In the genomic region with DNA sequence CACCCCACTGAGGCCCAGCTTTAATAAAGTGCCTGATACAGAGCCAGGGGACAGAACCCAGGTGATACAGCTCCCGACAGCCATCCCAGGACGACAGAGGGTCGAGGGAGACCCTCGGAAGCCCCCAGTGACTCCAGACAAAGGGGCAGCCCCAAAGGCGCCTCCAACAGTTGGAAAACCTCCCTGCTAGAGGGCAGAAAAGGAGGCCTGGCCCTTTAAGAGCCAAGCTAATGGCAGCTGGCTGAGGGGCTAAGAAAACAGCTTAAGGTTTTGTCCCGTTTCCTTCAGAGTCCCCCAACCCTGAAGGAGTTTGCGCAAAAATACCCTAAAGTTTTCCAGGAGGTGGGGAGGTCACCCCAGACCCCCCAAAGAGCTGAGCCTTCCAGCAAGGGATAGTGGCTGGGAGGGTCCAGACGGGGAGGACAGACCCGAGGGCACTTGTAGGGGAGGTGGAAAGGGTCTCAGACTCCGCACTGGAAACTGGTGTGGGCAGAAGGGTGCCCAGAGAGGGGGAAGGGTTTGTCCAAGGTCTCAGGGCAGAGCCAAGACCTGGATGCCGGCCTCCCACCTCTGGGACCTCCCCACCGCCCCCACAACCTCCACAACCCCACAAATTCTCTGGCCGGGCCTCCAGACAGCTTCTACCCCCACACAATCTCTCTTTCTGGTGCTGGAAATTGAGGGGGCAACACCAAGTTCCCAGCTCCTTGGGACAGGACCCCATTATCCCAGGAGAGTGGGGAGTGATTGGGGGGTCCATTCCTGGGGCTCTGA, we compare ENCODE assay signal across 20 cellular contexts. TPM values are rescaled to one million over a fixed set of nuclear protein-coding genes. Genes with fewer than 3 reads are reported as not detected.
DNase-seq lines count a peak whose midpoint lies in the region; ATAC-seq, FAIRE-seq and TF ChIP-seq lines count a peak whose summit lies in the region.
"Had no signal": no experiment of that assay in that cellular context is flagged by ENCODE, and none has a peak within 500 bp of the region (broad histone marks: within the 10 kb centered on the region; RNA-seq: fewer than 3 reads in every experiment).

No MANE protein-coding gene starts in this region.

- peaks cover 0 to 33% of the 10 kb centered on the region in 2 experiments; a peak in 3 of 5 replicates for H3K4me1 ChIP-seq in K562 (replicated peaks in 1 of 2; ENCODE audit: control insufficient read depth in 2 of 2, insufficient read depth in 2 of 2, low read length in 2 of 2)
- H3K4me1 ChIP-seq: HAP-1 had no signal

- H3K9ac ChIP-seq in K562 (ENCODE audit: insufficient read depth in 1 of 2, low read depth in 2 of 2, low read length in 2 of 2): peak overlapping the region in 1 of 2 experiments; percentile 76; a peak in 2 of 4 replicates

- H3K9me1 ChIP-seq in K562 (ENCODE audit: control insufficient read depth, insufficient read depth, low read length): no peaks in the 10 kb centered on the region

- H3K9me3 ChIP-seq in K562 (replicated peaks; ENCODE audit: control insufficient read depth, insufficient read depth, low read depth, low read length): no peaks in the 10 kb centered on the region
- H3K9me3 ChIP-seq: adrenal gland, HAP-1, stomach, uterus had no signal

- peaks cover 13 to 18% of the 10 kb centered on the region in 2 donors for H3K4me1 Mint-ChIP-seq in natural killer cell treated with Interleukin-12 subunit alpha and Interleukin-12 subunit beta and Interleukin-15 and Interleukin-18, amount 100 ng/mL, for 72 hours (ENCODE audit: low read depth in 2 of 2)
- H3K4me1 Mint-ChIP-seq in natural killer cell (peaks cover 12 to 32% of the 10 kb centered on the region in 2 donors), nephron progenitor cell (peaks cover 49% of the 10 kb centered on the region)

- H3K4me3 ChIP-seq in K562: no peak overlapping the region
- H3K4me3 ChIP-seq: adrenal gland, HAP-1, stomach, uterus had no signal

- TF ChIP-seq CTCF in natural killer cell (IDR thresholded peaks at IDR 0.05) (no peak), K562 (IDR thresholded peaks at IDR 0.05 in 2 of 3, conservative IDR thresholded peaks at IDR 0.05 in 1 of 3; ENCODE audit: insufficient read depth in 2 of 3, low read depth in 1 of 3, low read length in 3 of 3) (no peak), nephron progenitor cell (IDR thresholded peaks at IDR 0.05) (no peak)

- TF ChIP-seq POLR2A in K562 (conservative IDR thresholded peaks at IDR 0.05) (no peak), H54 (IDR thresholded peaks at IDR 0.05; ENCODE audit: low read depth, low read length) (no peak)

- H3K79me2 ChIP-seq in K562 (ENCODE audit: control insufficient read depth, insufficient read depth, low read length): no peaks in the 10 kb centered on the region

- H3K4me3 Mint-ChIP-seq in natural killer cell treated with Interleukin-12 subunit alpha and Interleukin-12 subunit beta and Interleukin-15 and Interleukin-18, amount 100 ng/mL, for 72 hours: no peak overlapping the region
- H3K4me3 Mint-ChIP-seq in natural killer cell: no peak overlapping the region
- no peak overlapping the region for H3K4me3 Mint-ChIP-seq in nephron progenitor cell

- CTCF ChIA-PET in K562 (lab: Yijun Ruan, JAX; ENCODE audit: low intra/inter-chr PET ratio): no interaction called here

- H3K4me2 ChIP-seq in K562 (ENCODE audit: insufficient read depth, low read length): no peak overlapping the region

- POLR2A ChIA-PET in K562 (lab: Yijun Ruan, JAX): interaction anchor here (0.6 to 2.4 kb wide), 5 partner anchors 9 to 274 kb away, joined by 3 to 12 read pairs (median 3); no protein-coding TSS in a partner anchor

- intact Hi-C loops in natural killer cell (cut with micrococcal nuclease) (no loop called here), K562 (cut with micrococcal nuclease) (no loop called here)

- in situ Hi-C loops in K562 (cut with MboI): no loop called here

- FAIRE-seq in K562 (lab: Jason Lieb, UNC): no peak
- FAIRE-seq in H54 (lab: Jason Lieb, UNC): no peak
- FAIRE-seq: D721Med, endometrium had no signal

- no peaks in the 10 kb centered on the region for H3K27me3 Mint-ChIP-seq in natural killer cell treated with Interleukin-12 subunit alpha and Interleukin-12 subunit beta and Interleukin-15 and Interleukin-18, amount 100 ng/mL, for 72 hours
- H3K27me3 Mint-ChIP-seq in natural killer cell (ENCODE audit: low read depth in 2 of 2) (no peaks in the 10 kb centered on the region), nephron progenitor cell (ENCODE audit: low read depth, poor library complexity) (peaks cover 3% of the 10 kb centered on the region)

- peaks cover 46% of the 10 kb centered on the region for H3K36me3 ChIP-seq in K562 (ENCODE audit: control insufficient read depth, insufficient read depth, low read length)
- H3K36me3 ChIP-seq: uterus had no signal

- no peak for TF ChIP-seq RAD21 in K562 (CRISPR knock-in tag; conservative IDR thresholded peaks at IDR 0.05 in 1 of 2, IDR thresholded peaks at IDR 0.05 in 1 of 2)

- no peaks in the 10 kb centered on the region for H3K27me3 ChIP-seq in K562 (ENCODE audit: control insufficient read depth in 2 of 2, insufficient read depth in 2 of 2, low read length in 2 of 2)
- H3K27me3 ChIP-seq: adrenal gland, stomach, uterus had no signal

- no peak overlapping the region for H3K27ac Mint-ChIP-seq in natural killer cell treated with Interleukin-12 subunit alpha and Interleukin-12 subunit beta and Interleukin-15 and Interleukin-18, amount 100 ng/mL, for 72 hours
- peak overlapping the region in 1 of 2 donors; percentile 80 for H3K27ac Mint-ChIP-seq in natural killer cell
- peak overlapping the region; percentile 68 for H3K27ac Mint-ChIP-seq in nephron progenitor cell

- no peaks in the 10 kb centered on the region for H3K36me3 Mint-ChIP-seq in natural killer cell treated with Interleukin-12 subunit alpha and Interleukin-12 subunit beta and Interleukin-15 and Interleukin-18, amount 100 ng/mL, for 72 hours
- H3K36me3 Mint-ChIP-seq in natural killer cell (no peaks in the 10 kb centered on the region), nephron progenitor cell (ENCODE audit: low read depth) (peaks cover 49% of the 10 kb centered on the region)

- H3K27ac ChIP-seq in K562 (ENCODE audit: extremely low read depth, low read depth, low read length): no peak overlapping the region
- H3K27ac ChIP-seq in caudate nucleus (ENCODE audit: low read depth, low read length): no peak overlapping the region

- WGBS in K562 (ENCODE audit: insufficient coverage, low coverage, missing lambda C conversion rate): 59% methylated on average over 11 of the region's 13 CpGs

- BruUV-seq in K562 (replicated peaks; lab: Mats Ljungman, UMichigan): TSS peak; percentile 28

- H4K20me1 ChIP-seq in K562 (replicated peaks; ENCODE audit: control insufficient read depth, insufficient read depth, low read length): no peaks in the 10 kb centered on the region

- no peak overlapping the region for H2AFZ ChIP-seq in K562 (ENCODE audit: low read depth, low read length)

- DNase-seq in natural killer cell treated with Interleukin-12 subunit alpha and Interleukin-12 subunit beta and Interleukin-15 and Interleukin-18, amount 100 ng/mL, for 72 hours (ENCODE audit: low spot score): peak; percentile 52
- no peak for DNase-seq in natural killer cell
- no peak for DNase-seq in K562 (ENCODE audit: extremely low read depth in 1 of 4, low spot score in 3 of 4)
- no peak for DNase-seq in nephron progenitor cell
- DNase-seq in caudate nucleus (lab: John Stamatoyannopoulos, UW): no peak
- DNase-seq in DMS53 (lab: John Stamatoyannopoulos, UW): no peak
- no peak for DNase-seq in H54 (ENCODE audit: insufficient read length, low spot score)
- DNase-seq in COLO668 (lab: John Stamatoyannopoulos, UW; ENCODE audit: unreplicated experiment): no peak
- DNase-seq: activated CD4-positive, CD25-positive, alpha-beta regulatory T cell; adrenal gland; GF-D8; KBM-7; kidney glomerular epithelial cell; MV-4-11; NCI-H1930; stomach had no signal

- ATAC-seq in natural killer cell treated with Interleukin-12 subunit alpha and Interleukin-12 subunit beta and Interleukin-15 and Interleukin-18, amount 100 ng/mL, for 72 hours: no peak
- ATAC-seq in natural killer cell (no peak), K562 (no peak)

- no peak for TF ChIP-seq EP300 in K562 (IDR thresholded peaks at IDR 0.05; ENCODE audit: low read length)

- H3K9me3 Mint-ChIP-seq in natural killer cell treated with Interleukin-12 subunit alpha and Interleukin-12 subunit beta and Interleukin-15 and Interleukin-18, amount 100 ng/mL, for 72 hours: no peaks in the 10 kb centered on the region
- H3K9me3 Mint-ChIP-seq in natural killer cell (no peaks in the 10 kb centered on the region), nephron progenitor cell (no peaks in the 10 kb centered on the region)

RNA-seq across cellular contexts. Expression of gene AK1, which starts 8.2 kb away (rescaled TPM):
- total RNA-seq in natural killer cell treated with Interleukin-12 subunit alpha and Interleukin-12 subunit beta and Interleukin-15 and Interleukin-18, amount 100 ng/mL, for 72 hours: 10 to 100 TPM; 11.5 to 13.0 TPM
- 10 to 100 TPM; 47.3 to 76.3 (median 54.2) TPM for total RNA-seq in natural killer cell
- total RNA-seq in K562 (2011; cell fraction: chromatin; rRNA removed; ENCODE audit: low replicate concordance): 1.9 and 7.3 TPM in 2 replicates
- 7.1 and 11.2 TPM in 2 replicates for total RNA-seq in K562 (2011; cell fraction: nucleolus; rRNA removed)
- total RNA-seq in K562 (2011; cell fraction: nucleoplasm; rRNA removed): 3.7 and 5.5 TPM in 2 replicates
- 33.2 and 56.5 TPM in 2 replicates for total RNA-seq in K562 (2014; rRNA removed)
- 15.1 and 22.6 TPM in 2 replicates for total RNA-seq in K562 (2014; rRNA removed; fragmentation: Illumina TruSeq; extraction: Trizol)
- total RNA-seq in K562 (2015; rRNA removed; fragmentation: Illumina TruSeq; extraction: Trizol): 38.7 and 39.0 TPM in 2 replicates
- total RNA-seq in K562 (2021): 67.6 and 71.8 TPM in 2 replicates
- 37.2 and 44.6 TPM in 2 replicates for polyA plus RNA-seq in K562 (2011; rRNA removed)
- polyA plus RNA-seq in K562 (2011; cell fraction: cytosol; rRNA removed): 48.4 and 109 TPM in 2 replicates
- 29.2 and 57.2 TPM in 2 replicates for polyA plus RNA-seq in K562 (2011; cell fraction: nucleus; rRNA removed)
- 69.4 and 83.0 TPM in 2 replicates for polyA plus RNA-seq in K562 (2012)
- 68.8 and 76.7 TPM in 2 replicates for polyA plus RNA-seq in K562 (2014; fragmentation: Illumina TruSeq; extraction: Trizol)
- 10 to 100 TPM; 10.1 to 38.9 TPM for polyA plus RNA-seq in K562 (2014; fragmentation: Nextera tagmentation; extraction: Ambion mirVana)
- 58.1 and 73.2 TPM in 2 replicates for polyA plus RNA-seq in K562 (2014; rRNA removed)
- 10.3 and 14.5 TPM in 2 replicates for polyA minus RNA-seq in K562 (2011; rRNA and poly(A)+ RNA removed)
- polyA minus RNA-seq in K562 (2011; cell fraction: cytosol; rRNA and poly(A)+ RNA removed): 11.4 and 13.5 TPM in 2 replicates
- 1.2 and 2.1 TPM in 2 replicates for polyA minus RNA-seq in K562 (2011; cell fraction: nucleus; rRNA and poly(A)+ RNA removed)

RNA-seq across cellular contexts. Expression of gene ST6GALNAC6, which starts 13.7 kb away (rescaled TPM):
- total RNA-seq in natural killer cell treated with Interleukin-12 subunit alpha and Interleukin-12 subunit beta and Interleukin-15 and Interleukin-18, amount 100 ng/mL, for 72 hours: 10 to 100 TPM; 53.4 to 67.2 TPM
- total RNA-seq in natural killer cell (100 to 1,000 TPM; 120 to 148 (median 127) TPM), K562 (2014; rRNA removed) (13.0 and 16.0 TPM in 2 replicates), K562 (2014; rRNA removed; fragmentation: Illumina TruSeq; extraction: Trizol) (6.4 and 8.2 TPM in 2 replicates), K562 (2015; rRNA removed; fragmentation: Illumina TruSeq; extraction: Trizol) (16.8 and 17.0 TPM in 2 replicates), K562 (2021) (17.3 and 18.7 TPM in 2 replicates)
- total RNA-seq in K562 (2011; cell fraction: chromatin; rRNA removed; ENCODE audit: low replicate concordance): 18.9 and 41.8 TPM in 2 replicates
- 25.3 and 31.9 TPM in 2 replicates for total RNA-seq in K562 (2011; cell fraction: nucleolus; rRNA removed)
- 19.5 and 22.4 TPM in 2 replicates for total RNA-seq in K562 (2011; cell fraction: nucleoplasm; rRNA removed)
- polyA plus RNA-seq in K562 (2011; rRNA removed) (23.0 and 23.7 TPM in 2 replicates), K562 (2014; fragmentation: Illumina TruSeq; extraction: Trizol) (14.5 and 15.6 TPM in 2 replicates), K562 (2014; fragmentation: Nextera tagmentation; extraction: Ambion mirVana) (under 1 TPM; 0.13 to 0.20 TPM), K562 (2014; rRNA removed) (16.4 and 19.0 TPM in 2 replicates)
- polyA plus RNA-seq in K562 (2011; cell fraction: cytosol; rRNA removed): 30.5 and 46.9 TPM in 2 replicates
- 51.3 and 78.0 TPM in 2 replicates for polyA plus RNA-seq in K562 (2011; cell fraction: nucleus; rRNA removed)
- 13.2 and 13.7 TPM in 2 replicates for polyA plus RNA-seq in K562 (2012)
- 5.5 and 6.3 TPM in 2 replicates for polyA minus RNA-seq in K562 (2011; rRNA and poly(A)+ RNA removed)
- 3.5 and 5.2 TPM in 2 replicates for polyA minus RNA-seq in K562 (2011; cell fraction: cytosol; rRNA and poly(A)+ RNA removed)
- 10.4 and 11.2 TPM in 2 replicates for polyA minus RNA-seq in K562 (2011; cell fraction: nucleus; rRNA and poly(A)+ RNA removed)

RNA-seq across cellular contexts. Expression of gene ST6GALNAC4, which starts 31.1 kb away (rescaled TPM):
- 10 to 100 TPM; 17.5 to 44.5 TPM for total RNA-seq in natural killer cell treated with Interleukin-12 subunit alpha and Interleukin-12 subunit beta and Interleukin-15 and Interleukin-18, amount 100 ng/mL, for 72 hours
- 10 to 100 TPM; 18.8 to 33.0 (median 20.4) TPM for total RNA-seq in natural killer cell
- total RNA-seq in K562 (2011; cell fraction: chromatin; rRNA removed; ENCODE audit: low replicate concordance): 24.9 and 89.8 TPM in 2 replicates
- total RNA-seq in K562 (2011; cell fraction: nucleolus; rRNA removed): 90.4 and 100 TPM in 2 replicates
- total RNA-seq in K562 (2011; cell fraction: nucleoplasm; rRNA removed): 52.6 and 55.0 TPM in 2 replicates
- total RNA-seq in K562 (2014; rRNA removed): 25.5 and 47.2 TPM in 2 replicates
- total RNA-seq in K562 (2014; rRNA removed; fragmentation: Illumina TruSeq; extraction: Trizol): 2.8 and 6.6 TPM in 2 replicates
- 17.2 and 19.0 TPM in 2 replicates for total RNA-seq in K562 (2015; rRNA removed; fragmentation: Illumina TruSeq; extraction: Trizol)
- total RNA-seq in K562 (2021): 43.1 and 47.1 TPM in 2 replicates
- polyA plus RNA-seq in K562 (2011; rRNA removed): 14.0 and 19.4 TPM in 2 replicates
- polyA plus RNA-seq in K562 (2011; cell fraction: cytosol; rRNA removed): 30.0 and 73.0 TPM in 2 replicates
- 34.4 and 63.8 TPM in 2 replicates for polyA plus RNA-seq in K562 (2011; cell fraction: nucleus; rRNA removed)
- 26.5 and 52.2 TPM in 2 replicates for polyA plus RNA-seq in K562 (2012)
- polyA plus RNA-seq in K562 (2014; fragmentation: Illumina TruSeq; extraction: Trizol): 15.4 and 34.0 TPM in 2 replicates
- polyA plus RNA-seq in K562 (2014; fragmentation: Nextera tagmentation; extraction: Ambion mirVana): 1 to 10 TPM; 2.6 to 3.4 TPM
- 26.0 and 42.6 TPM in 2 replicates for polyA plus RNA-seq in K562 (2014; rRNA removed)
- 7.5 and 10.6 TPM in 2 replicates for polyA minus RNA-seq in K562 (2011; rRNA and poly(A)+ RNA removed)
- polyA minus RNA-seq in K562 (2011; cell fraction: cytosol; rRNA and poly(A)+ RNA removed): 30.9 and 50.2 TPM in 2 replicates
- 24.7 and 25.8 TPM in 2 replicates for polyA minus RNA-seq in K562 (2011; cell fraction: nucleus; rRNA and poly(A)+ RNA removed)

RNA-seq across cellular contexts. Expression of gene ENG, which starts 31.2 kb away (rescaled TPM):
- 10 to 100 TPM; 12.7 to 34.1 TPM for total RNA-seq in natural killer cell treated with Interleukin-12 subunit alpha and Interleukin-12 subunit beta and Interleukin-15 and Interleukin-18, amount 100 ng/mL, for 72 hours
- total RNA-seq in natural killer cell: 10 to 100 TPM in 2 of 3 donors, 1 to 10 TPM in 1; 8.5 to 13.6 (median 12.3) TPM
- 0.51 and 0.69 TPM in 2 replicates for total RNA-seq in K562 (2011; cell fraction: chromatin; rRNA removed; ENCODE audit: low replicate concordance)
- 0.50 and 1.1 TPM in 2 replicates for total RNA-seq in K562 (2011; cell fraction: nucleolus; rRNA removed)
- not detected in 2 replicates for total RNA-seq in K562 (2011; cell fraction: nucleoplasm; rRNA removed)
- total RNA-seq in K562 (2014; rRNA removed): 0.16 and 0.23 TPM in 2 replicates
- 0.07 TPM in 1 of 2 replicates, not detected in the other for total RNA-seq in K562 (2014; rRNA removed; fragmentation: Illumina TruSeq; extraction: Trizol)
- total RNA-seq in K562 (2015; rRNA removed; fragmentation: Illumina TruSeq; extraction: Trizol): 0.04 TPM in 1 of 2 replicates, not detected in the other
- 0.40 and 0.51 TPM in 2 replicates for total RNA-seq in K562 (2021)
- 0.14 and 0.27 TPM in 2 replicates for polyA plus RNA-seq in K562 (2011; rRNA removed)
- polyA plus RNA-seq in K562 (2011; cell fraction: cytosol; rRNA removed): 0.19 TPM in 2 replicates
- polyA plus RNA-seq in K562 (2011; cell fraction: nucleus; rRNA removed): 0.21 and 0.33 TPM in 2 replicates
- polyA plus RNA-seq in K562 (2012): 0.73 and 1.6 TPM in 2 replicates
- polyA plus RNA-seq in K562 (2014; fragmentation: Illumina TruSeq; extraction: Trizol): 0.24 and 0.28 TPM in 2 replicates
- under 1 TPM in 1 of 2 experiments, not detected in 1; 0.13 TPM for polyA plus RNA-seq in K562 (2014; fragmentation: Nextera tagmentation; extraction: Ambion mirVana)
- 0.13 TPM in 1 of 2 replicates, not detected in the other for polyA plus RNA-seq in K562 (2014; rRNA removed)
- polyA minus RNA-seq in K562 (2011; rRNA and poly(A)+ RNA removed): 0.06 TPM in 1 of 2 replicates, not detected in the other
- 0.64 TPM in 1 of 2 replicates, not detected in the other for polyA minus RNA-seq in K562 (2011; cell fraction: cytosol; rRNA and poly(A)+ RNA removed)
- not detected in 2 replicates for polyA minus RNA-seq in K562 (2011; cell fraction: nucleus; rRNA and poly(A)+ RNA removed)

RNA-seq across cellular contexts. Expression of gene PIP5KL1, which starts 44.9 kb away (rescaled TPM):
- 1 to 10 TPM; 2.7 to 3.7 TPM for total RNA-seq in natural killer cell treated with Interleukin-12 subunit alpha and Interleukin-12 subunit beta and Interleukin-15 and Interleukin-18, amount 100 ng/mL, for 72 hours
- 1 to 10 TPM in 1 of 3 donors, under 1 TPM in 2; 0.52 to 1.4 (median 0.97) TPM for total RNA-seq in natural killer cell
- total RNA-seq in K562 (2011; cell fraction: chromatin; rRNA removed; ENCODE audit: low replicate concordance): 4.2 and 9.4 TPM in 2 replicates
- total RNA-seq in K562 (2011; cell fraction: nucleolus; rRNA removed): 7.7 and 10.1 TPM in 2 replicates
- total RNA-seq in K562 (2011; cell fraction: nucleoplasm; rRNA removed): 4.3 and 4.5 TPM in 2 replicates
- 2.5 and 3.1 TPM in 2 replicates for total RNA-seq in K562 (2014; rRNA removed)
- 0.80 and 1.2 TPM in 2 replicates for total RNA-seq in K562 (2014; rRNA removed; fragmentation: Illumina TruSeq; extraction: Trizol)
- 0.58 and 1.3 TPM in 2 replicates for total RNA-seq in K562 (2015; rRNA removed; fragmentation: Illumina TruSeq; extraction: Trizol)
- 3.0 and 3.7 TPM in 2 replicates for total RNA-seq in K562 (2021)
- polyA plus RNA-seq in K562 (2011; rRNA removed): 1.2 and 1.6 TPM in 2 replicates
- polyA plus RNA-seq in K562 (2011; cell fraction: cytosol; rRNA removed): 1.8 and 2.2 TPM in 2 replicates
- polyA plus RNA-seq in K562 (2011; cell fraction: nucleus; rRNA removed): 12.7 and 14.3 TPM in 2 replicates
- 1.7 and 5.0 TPM in 2 replicates for polyA plus RNA-seq in K562 (2012)
- 0.82 and 1.2 TPM in 2 replicates for polyA plus RNA-seq in K562 (2014; fragmentation: Illumina TruSeq; extraction: Trizol)
- under 1 TPM; 0.18 to 0.41 TPM for polyA plus RNA-seq in K562 (2014; fragmentation: Nextera tagmentation; extraction: Ambion mirVana)
- 4.3 and 4.8 TPM in 2 replicates for polyA plus RNA-seq in K562 (2014; rRNA removed)
- 0.75 TPM in 1 of 2 replicates, not detected in the other for polyA minus RNA-seq in K562 (2011; rRNA and poly(A)+ RNA removed)
- 3.0 TPM in 1 of 2 replicates, not detected in the other for polyA minus RNA-seq in K562 (2011; cell fraction: cytosol; rRNA and poly(A)+ RNA removed)
- polyA minus RNA-seq in K562 (2011; cell fraction: nucleus; rRNA and poly(A)+ RNA removed): 2.6 TPM in 2 replicates
